ENCODE assay signal across 17 cellular contexts in the genomic region with DNA sequence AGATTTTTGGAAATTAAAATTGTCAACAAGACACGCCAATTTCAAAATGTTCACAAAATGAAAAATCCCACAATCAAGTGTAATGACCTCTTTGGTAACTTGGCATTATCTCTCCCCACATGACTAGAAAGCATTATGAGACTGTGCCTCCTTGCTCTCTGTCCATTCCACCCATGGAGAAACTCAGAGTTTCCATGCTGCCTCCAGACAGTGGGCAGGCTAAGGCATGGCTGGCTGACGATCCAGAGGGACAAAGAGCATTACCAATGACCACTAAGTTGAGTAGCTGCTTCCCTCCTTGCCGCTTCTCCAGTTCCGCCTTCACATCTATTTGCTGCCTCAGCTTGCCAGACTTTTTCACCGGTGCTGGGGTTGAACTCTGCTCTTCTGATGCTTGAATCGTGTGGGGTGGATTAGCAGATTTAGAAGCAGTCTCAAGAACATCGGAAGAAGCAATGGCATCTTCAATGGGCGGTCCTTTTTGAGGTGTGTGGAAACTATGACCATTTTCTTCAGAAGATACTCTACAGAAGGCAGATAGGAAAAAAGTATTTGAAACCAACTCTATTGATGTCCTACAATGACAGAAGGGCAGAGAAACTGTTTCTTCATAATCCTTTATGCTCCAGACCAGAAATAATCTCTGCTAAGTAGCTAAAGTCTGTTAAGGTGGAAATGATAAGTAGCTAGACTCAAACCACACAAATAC. TPM values are rescaled to one million over a fixed set of nuclear protein-coding genes. Genes with fewer than 3 reads are reported as not detected.
"Had no signal": no experiment of that assay in that cellular context is flagged by ENCODE, and none has a peak within 500 bp of the region (broad histone marks: within the 10 kb centered on the region; RNA-seq: fewer than 3 reads in every experiment).

No MANE protein-coding gene starts in this region.

- ATAC-seq: body of pancreas; effector memory CD8-positive, alpha-beta T cell; mucosa of descending colon; pancreas; right lobe of liver; upper lobe of right lung had no signal

- H3K27ac ChIP-seq: body of pancreas, esophagus squamous epithelium, pancreas, right lobe of liver, upper lobe of right lung had no signal

- H3K27me3 ChIP-seq: body of pancreas, esophagus squamous epithelium, pancreas, right lobe of liver, upper lobe of right lung had no signal

- H3K4me3 ChIP-seq: body of pancreas, esophagus squamous epithelium, mucosa of descending colon, pancreas, right lobe of liver, upper lobe of right lung had no signal

- DNase-seq: activated CD4-positive, alpha-beta T cell treated with anti-CD3 and anti-CD28 coated beads, Interleukin-2, amount 50 U/mL, for 4 hours; activated gamma-delta T cell; activated naive CD8-positive, alpha-beta T cell treated with anti-CD3 and anti-CD28 coated beads, Interleukin-2, amount 10 ng/mL, durations not matched to agents 7 days and 5 days; activated T-cell treated with anti-CD3 and anti-CD28 coated beads, Interleukin-2, amount 50 U/mL, for 1 hour; body of pancreas; effector memory CD8-positive, alpha-beta T cell; esophagus squamous epithelium; mesenchymal stem cell; mucosa of descending colon; naive B cell; pancreas; right lobe of liver; small intestine; stimulated activated CD4-positive, alpha-beta T cell treated with anti-CD3 and anti-CD28 coated beads, Interleukin-15, amount 100 ng/mL, for 24 hours; stimulated activated CD4-positive, alpha-beta T cell treated with anti-CD3 and anti-CD28 coated beads, Interleukin-4, amount 100 ng/mL, for 1 hour; upper lobe of right lung had no signal

- H3K4me1 ChIP-seq: body of pancreas, esophagus squamous epithelium, pancreas, upper lobe of right lung had no signal

- H3K9me3 Mint-ChIP-seq: activated naive CD8-positive, alpha-beta T cell treated with anti-CD3 and anti-CD28 coated beads, Interleukin-2, amount 10 ng/mL, durations not matched to agents 7 days and 5 days; effector memory CD8-positive, alpha-beta T cell; naive B cell had no signal

- H3K4me1 Mint-ChIP-seq: naive B cell had no signal

- H3K27ac Mint-ChIP-seq: activated naive CD8-positive, alpha-beta T cell treated with anti-CD3 and anti-CD28 coated beads, Interleukin-2, amount 10 ng/mL, durations not matched to agents 7 days and 5 days; effector memory CD8-positive, alpha-beta T cell had no signal

- H3K9me3 ChIP-seq: body of pancreas, esophagus squamous epithelium, mucosa of descending colon, pancreas, right lobe of liver, upper lobe of right lung had no signal

- H3K4me3 Mint-ChIP-seq: activated naive CD8-positive, alpha-beta T cell treated with anti-CD3 and anti-CD28 coated beads, Interleukin-2, amount 10 ng/mL, durations not matched to agents 7 days and 5 days; effector memory CD8-positive, alpha-beta T cell; naive B cell had no signal

- H3K27me3 Mint-ChIP-seq: activated naive CD8-positive, alpha-beta T cell treated with anti-CD3 and anti-CD28 coated beads, Interleukin-2, amount 10 ng/mL, durations not matched to agents 7 days and 5 days; effector memory CD8-positive, alpha-beta T cell; naive B cell had no signal

RNA-seq across cellular contexts. Expression of a gene that starts 47.4 kb away (rescaled TPM):
- total RNA-seq: SK-MEL-5 had no signal
